Comparison of ENCODE assay signal across 19 cellular contexts in the genomic region with DNA sequence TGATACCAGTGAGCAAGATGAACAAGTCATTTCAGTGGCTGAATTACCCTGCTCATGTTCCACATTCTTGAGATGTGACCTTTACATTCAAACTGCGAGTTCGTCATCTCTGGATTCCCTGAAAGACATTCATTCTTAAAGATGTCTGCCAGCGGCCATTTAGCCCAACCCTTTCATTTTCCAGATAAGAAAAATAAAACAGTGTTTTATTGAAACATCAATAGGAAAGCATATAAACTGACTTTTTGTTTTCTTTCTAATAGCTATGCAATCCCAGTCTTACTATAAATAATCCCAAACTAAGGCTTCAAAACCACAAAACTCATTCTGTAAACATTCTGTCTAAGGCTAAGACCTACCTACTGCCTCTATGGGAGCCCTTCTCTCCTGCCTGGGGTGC.
DNase-seq lines count a peak whose midpoint lies in the region; ATAC-seq and TF ChIP-seq lines count a peak whose summit lies in the region.
"Had no signal": no experiment of that assay in that cellular context is flagged by ENCODE, and none has a peak within 500 bp of the region (broad histone marks: within the 10 kb centered on the region; RNA-seq: fewer than 3 reads in every experiment).

No MANE protein-coding gene starts in this region.

- H3K36me3 ChIP-seq in brain microvascular endothelial cell (replicated peaks), result no peaks in the 10 kb centered on the region
- H3K36me3 ChIP-seq: ascending aorta had no signal

- ATAC-seq in foreskin keratinocyte, result no peak
- no peak for ATAC-seq in GM18870 (IDR thresholded peaks at IDR 0.05; ENCODE audit: unreplicated experiment)
- ATAC-seq: stimulated activated memory B cell treated with anti-CD40 and anti-IgM and Interleukin-4, amounts not matched to agents 10 μg/mL and 1 μg/mL and 100 μg/mL, for 72 hours had no signal

- in situ Hi-C loops in brain microvascular endothelial cell (cut with HindIII; ENCODE audit: low pct_ligation_motif_present, low sequenced_read_pairs), result no loop called here

- no peak overlapping the region for H3K4me3 Mint-ChIP-seq in mesothelial cell of epicardium
- H3K4me3 Mint-ChIP-seq: CD4-positive, alpha-beta T cell; memory B cell; stimulated activated memory B cell treated with anti-CD40 and anti-IgM and Interleukin-4, amounts not matched to agents 10 μg/mL and 1 μg/mL and 100 μg/mL, for 72 hours; type B pancreatic cell had no signal

- H3K27ac Mint-ChIP-seq in mesothelial cell of epicardium, result peak overlapping the region; percentile 59
- H3K27ac Mint-ChIP-seq: CD4-positive, alpha-beta T cell; memory B cell; stimulated activated memory B cell treated with anti-CD40 and anti-IgM and Interleukin-4, amounts not matched to agents 10 μg/mL and 1 μg/mL and 100 μg/mL, for 72 hours; type B pancreatic cell had no signal

- no peaks in the 10 kb centered on the region for H3K27me3 Mint-ChIP-seq in mesothelial cell of epicardium (ENCODE audit: low read depth)
- H3K27me3 Mint-ChIP-seq: stimulated activated memory B cell treated with anti-CD40 and anti-IgM and Interleukin-4, amounts not matched to agents 10 μg/mL and 1 μg/mL and 100 μg/mL, for 72 hours; type B pancreatic cell had no signal

- H3K4me1 ChIP-seq in foreskin keratinocyte, result no peaks in the 10 kb centered on the region
- H3K4me1 ChIP-seq: ascending aorta had no signal

- no peaks in the 10 kb centered on the region for H3K27me3 ChIP-seq in brain microvascular endothelial cell (replicated peaks)
- H3K27me3 ChIP-seq in foreskin keratinocyte, result no peaks in the 10 kb centered on the region
- H3K27me3 ChIP-seq: ascending aorta had no signal

- H3K9me3 Mint-ChIP-seq in mesothelial cell of epicardium, result no peaks in the 10 kb centered on the region
- H3K9me3 Mint-ChIP-seq: CD4-positive, alpha-beta T cell; stimulated activated memory B cell treated with anti-CD40 and anti-IgM and Interleukin-4, amounts not matched to agents 10 μg/mL and 1 μg/mL and 100 μg/mL, for 72 hours had no signal

- peak overlapping the region; percentile 53 for H3K27ac ChIP-seq in brain microvascular endothelial cell
- no peak overlapping the region for H3K27ac ChIP-seq in foreskin keratinocyte
- H3K27ac ChIP-seq: ascending aorta, dorsolateral prefrontal cortex had no signal

- H3K4me1 Mint-ChIP-seq in mesothelial cell of epicardium, result peaks cover 50% of the 10 kb centered on the region
- H3K4me1 Mint-ChIP-seq: memory B cell; stimulated activated memory B cell treated with anti-CD40 and anti-IgM and Interleukin-4, amounts not matched to agents 10 μg/mL and 1 μg/mL and 100 μg/mL, for 72 hours had no signal

- H3K36me3 Mint-ChIP-seq in mesothelial cell of epicardium, result no peaks in the 10 kb centered on the region
- H3K36me3 Mint-ChIP-seq: memory B cell; stimulated activated memory B cell treated with anti-CD40 and anti-IgM and Interleukin-4, amounts not matched to agents 10 μg/mL and 1 μg/mL and 100 μg/mL, for 72 hours; type B pancreatic cell had no signal

- peak; percentile 12 for DNase-seq in AG08396 (ENCODE audit: low spot score)
- peak; percentile 58 for DNase-seq in M059J (ENCODE audit: low read depth)
- peak; percentile 82 for DNase-seq in brain microvascular endothelial cell
- no peak for DNase-seq in mesothelial cell of epicardium (ENCODE audit: low spot score in 2 of 2, unreplicated experiment in 2 of 2)
- DNase-seq in foreskin keratinocyte, result no peak
- DNase-seq in NAMALWA (ENCODE audit: low spot score), result no peak
- DNase-seq in ecto neural progenitor cell (ENCODE audit: low spot score), result no peak
- DNase-seq: activated naive CD4-positive, alpha-beta T cell; CD4-positive, alpha-beta T cell; DND-41; dorsolateral prefrontal cortex; hippocampal formation; kidney; NCI-H1694 treated with DMSO at 0.1 percent for 48 hours had no signal

- H3K4me3 ChIP-seq in brain microvascular endothelial cell (ENCODE audit: low read depth, low read length), result no peak overlapping the region
- H3K4me3 ChIP-seq: ascending aorta, dorsolateral prefrontal cortex had no signal

- TF ChIP-seq CTCF in brain microvascular endothelial cell (IDR thresholded peaks at IDR 0.05; ENCODE audit: low read depth, low read length, missing control alignments) (no peak), mesothelial cell of epicardium (IDR thresholded peaks at IDR 0.05; ENCODE audit: unreplicated experiment) (no peak), foreskin keratinocyte (conservative IDR thresholded peaks at IDR 0.05) (no peak)

Comparison
In these comparisons a context has a peak if more than half of its experiments do, and no peak if none do; other contexts are left out.
1. DNase-seq: peak in AG08396 (single experiment), M059J (single experiment) and brain microvascular endothelial cell (single experiment); none in mesothelial cell of epicardium (0 of 2), foreskin keratinocyte (0 of 2), NAMALWA (single experiment) and ecto neural progenitor cell (single experiment).